Comparison of ENCODE assay signal across 16 cellular contexts in the genomic region with DNA sequence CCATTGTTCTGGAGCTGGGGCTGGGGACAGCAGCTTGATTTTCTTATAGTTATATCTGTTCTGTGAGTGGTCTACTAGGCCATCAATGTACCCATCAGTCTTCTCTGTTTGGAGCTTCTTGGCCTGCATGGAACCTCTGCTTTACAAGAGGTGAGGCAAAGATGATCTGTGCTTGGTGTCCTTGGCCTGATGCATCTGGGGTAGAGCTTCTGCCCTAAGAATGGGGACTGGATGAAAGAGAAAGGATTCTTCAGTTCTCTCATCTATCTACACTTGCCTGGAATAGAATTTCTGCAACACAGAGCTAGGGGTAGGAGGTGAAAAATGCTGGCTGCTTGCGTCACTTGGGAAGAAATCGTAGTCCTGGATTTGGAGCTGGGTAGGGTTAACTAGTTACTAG. TPM values are rescaled to one million over a fixed set of nuclear protein-coding genes. Genes with fewer than 3 reads are reported as not detected.
DNase-seq lines count a peak whose midpoint lies in the region; ATAC-seq and TF ChIP-seq lines count a peak whose summit lies in the region.
"Had no signal": no experiment of that assay in that cellular context is flagged by ENCODE, and none has a peak within 500 bp of the region (broad histone marks: within the 10 kb centered on the region; RNA-seq: fewer than 3 reads in every experiment).

No MANE protein-coding gene starts in this region.

- H3K9ac ChIP-seq in HUES48 (ENCODE audit: low read depth, low read length), result no peak overlapping the region

- H3K27ac Mint-ChIP-seq in activated T-cell treated with anti-CD3 and anti-CD28 coated beads, Interleukin-2, amount 50 U/mL, for 24 hours, result peak overlapping the region; percentile 38
- H3K27ac Mint-ChIP-seq in activated T-cell treated with anti-CD3 and anti-CD28 coated beads, Interleukin-2, amount 50 U/mL, for 72 hours, result no peak overlapping the region
- peak overlapping the region in 3 of 5 experiments; percentile 30 to 69 (median 37) for H3K27ac Mint-ChIP-seq in brain
- H3K27ac Mint-ChIP-seq in stimulated activated effector memory CD8-positive, alpha-beta T cell treated with anti-CD3 and anti-CD28 coated beads, Interleukin-12 subunit alpha, Interleukin-12 subunit beta, amount 100 ng/mL, for 72 hours, result peak overlapping the region; percentile 58
- no peak overlapping the region for H3K27ac Mint-ChIP-seq in activated CD4-positive, alpha-beta T cell treated with anti-CD3 and anti-CD28 coated beads for 36 hours
- H3K27ac Mint-ChIP-seq: CD8-positive, alpha-beta T cell had no signal

- H3K4me1 Mint-ChIP-seq in activated T-cell treated with anti-CD3 and anti-CD28 coated beads, Interleukin-2, amount 50 U/mL, for 24 hours (ENCODE audit: low read depth), result peaks cover 35% of the 10 kb centered on the region
- peaks cover 27% of the 10 kb centered on the region for H3K4me1 Mint-ChIP-seq in activated T-cell treated with anti-CD3 and anti-CD28 coated beads, Interleukin-2, amount 50 U/mL, for 72 hours (ENCODE audit: low read depth)
- H3K4me1 Mint-ChIP-seq in brain, result peaks cover 58% of the 10 kb centered on the region
- peaks cover 23% of the 10 kb centered on the region for H3K4me1 Mint-ChIP-seq in stimulated activated effector memory CD8-positive, alpha-beta T cell treated with anti-CD3 and anti-CD28 coated beads, Interleukin-12 subunit alpha, Interleukin-12 subunit beta, amount 100 ng/mL, for 72 hours
- peaks cover 29% of the 10 kb centered on the region for H3K4me1 Mint-ChIP-seq in activated CD4-positive, alpha-beta T cell treated with anti-CD3 and anti-CD28 coated beads for 36 hours

- H3K4me3 Mint-ChIP-seq in activated T-cell treated with anti-CD3 and anti-CD28 coated beads, Interleukin-2, amount 50 U/mL, for 24 hours, result no peak overlapping the region
- no peak overlapping the region for H3K4me3 Mint-ChIP-seq in activated T-cell treated with anti-CD3 and anti-CD28 coated beads, Interleukin-2, amount 50 U/mL, for 72 hours
- no peak overlapping the region for H3K4me3 Mint-ChIP-seq in brain
- H3K4me3 Mint-ChIP-seq in stimulated activated effector memory CD8-positive, alpha-beta T cell treated with anti-CD3 and anti-CD28 coated beads, Interleukin-12 subunit alpha, Interleukin-12 subunit beta, amount 100 ng/mL, for 72 hours, result no peak overlapping the region
- H3K4me3 Mint-ChIP-seq in activated CD4-positive, alpha-beta T cell treated with anti-CD3 and anti-CD28 coated beads for 36 hours, result no peak overlapping the region
- H3K4me3 Mint-ChIP-seq: CD8-positive, alpha-beta T cell had no signal

- peak overlapping the region; percentile 8 for H3K27ac ChIP-seq in HUES48 (ENCODE audit: low read depth, low read length)
- H3K27ac ChIP-seq: 22Rv1, PC-9, SJSA1 had no signal

- H3K36me3 ChIP-seq in HUES48 (ENCODE audit: control insufficient read depth, insufficient read depth, low read length), result peaks cover 18% of the 10 kb centered on the region

- intact Hi-C loops in activated CD4-positive, alpha-beta T cell treated with anti-CD3 and anti-CD28 coated beads for 36 hours (cut with DNase I, micrococcal nuclease), result no loop called here

- H3K4me3 ChIP-seq in HUES48 (ENCODE audit: low read depth, low read length), result no peak overlapping the region
- H3K4me3 ChIP-seq: PC-9, SJSA1 had no signal

- DNase-seq in activated T-cell treated with anti-CD3 and anti-CD28 coated beads, Interleukin-2, amount 50 U/mL, for 24 hours, result no peak
- no peak for DNase-seq in activated T-cell treated with anti-CD3 and anti-CD28 coated beads, Interleukin-2, amount 50 U/mL, for 72 hours
- DNase-seq in stimulated activated effector memory CD8-positive, alpha-beta T cell treated with anti-CD3 and anti-CD28 coated beads, Interleukin-12 subunit alpha, Interleukin-12 subunit beta, amount 100 ng/mL, for 72 hours (ENCODE audit: low spot score in 2 of 2), result no peak
- DNase-seq in NCI-H524 treated with DMSO at 0.1 percent for 48 hours (lab: John Stamatoyannopoulos, UW), result no peak
- DNase-seq in activated CD4-positive, alpha-beta T cell treated with anti-CD3 and anti-CD28 coated beads for 36 hours, result no peak
- DNase-seq: CD8-positive, alpha-beta T cell; DMS79 treated with DMSO at 0.1 percent for 48 hours; NCI-H187 treated with DMSO at 0.1 percent for 48 hours; NCI-H446 treated with DMSO at 0.1 percent for 48 hours; NCI-H748 treated with DMSO at 0.1 percent for 48 hours; PC-9 had no signal

- H3K4me1 ChIP-seq in HUES48 (ENCODE audit: control insufficient read depth, insufficient read depth, low read length), result peaks cover 52% of the 10 kb centered on the region

- TF ChIP-seq CTCF in brain (conservative IDR thresholded peaks at IDR 0.05), result no peak

- CTCF ChIA-PET in activated CD4-positive, alpha-beta T cell treated with anti-CD3 and anti-CD28 coated beads for 36 hours (lab: Charles Lee), result interaction anchor here (0.6 to 4.1 kb wide), 6 partner anchors 8 to 217 kb away, joined by 3 to 22 read pairs (median 6); no protein-coding TSS in a partner anchor

- H3K36me3 Mint-ChIP-seq in activated T-cell treated with anti-CD3 and anti-CD28 coated beads, Interleukin-2, amount 50 U/mL, for 24 hours (ENCODE audit: low read depth), result peaks cover 68% of the 10 kb centered on the region
- peaks cover 1 to 12% of the 10 kb centered on the region in 2 donors for H3K36me3 Mint-ChIP-seq in activated T-cell treated with anti-CD3 and anti-CD28 coated beads, Interleukin-2, amount 50 U/mL, for 72 hours (ENCODE audit: insufficient read depth in 2 of 2)
- H3K36me3 Mint-ChIP-seq in brain, result peaks cover 65% of the 10 kb centered on the region
- H3K36me3 Mint-ChIP-seq in stimulated activated effector memory CD8-positive, alpha-beta T cell treated with anti-CD3 and anti-CD28 coated beads, Interleukin-12 subunit alpha, Interleukin-12 subunit beta, amount 100 ng/mL, for 72 hours, result peaks cover 34% of the 10 kb centered on the region
- peaks cover 14% of the 10 kb centered on the region for H3K36me3 Mint-ChIP-seq in activated CD4-positive, alpha-beta T cell treated with anti-CD3 and anti-CD28 coated beads for 36 hours (ENCODE audit: low read depth)

- H3K9me3 ChIP-seq in HUES48 (ENCODE audit: control insufficient read depth, insufficient read depth, low read length), result no peaks in the 10 kb centered on the region
- H3K9me3 ChIP-seq: SJSA1 had no signal

- no peak for ATAC-seq in activated T-cell treated with anti-CD3 and anti-CD28 coated beads, Interleukin-2, amount 50 U/mL, for 72 hours (replicated peaks in 1 of 2)
- ATAC-seq in stimulated activated effector memory CD8-positive, alpha-beta T cell treated with anti-CD3 and anti-CD28 coated beads, Interleukin-12 subunit alpha, Interleukin-12 subunit beta, amount 100 ng/mL, for 72 hours, result no peak
- ATAC-seq in HG03378 (IDR thresholded peaks at IDR 0.05; ENCODE audit: unreplicated experiment), result no peak
- no peak for ATAC-seq in activated CD4-positive, alpha-beta T cell treated with anti-CD3 and anti-CD28 coated beads for 36 hours
- ATAC-seq: CD8-positive, alpha-beta T cell had no signal

- no peaks in the 10 kb centered on the region for H3K27me3 ChIP-seq in HUES48 (ENCODE audit: control insufficient read depth, insufficient read depth, low read length)
- H3K27me3 ChIP-seq: SJSA1 had no signal

- H3K9me3 Mint-ChIP-seq in activated T-cell treated with anti-CD3 and anti-CD28 coated beads, Interleukin-2, amount 50 U/mL, for 24 hours, result no peaks in the 10 kb centered on the region
- H3K9me3 Mint-ChIP-seq in activated T-cell treated with anti-CD3 and anti-CD28 coated beads, Interleukin-2, amount 50 U/mL, for 72 hours, result no peaks in the 10 kb centered on the region
- no peaks in the 10 kb centered on the region for H3K9me3 Mint-ChIP-seq in brain
- H3K9me3 Mint-ChIP-seq in stimulated activated effector memory CD8-positive, alpha-beta T cell treated with anti-CD3 and anti-CD28 coated beads, Interleukin-12 subunit alpha, Interleukin-12 subunit beta, amount 100 ng/mL, for 72 hours, result no peaks in the 10 kb centered on the region
- H3K9me3 Mint-ChIP-seq in activated CD4-positive, alpha-beta T cell treated with anti-CD3 and anti-CD28 coated beads for 36 hours (ENCODE audit: low read depth), result no peaks in the 10 kb centered on the region
- H3K9me3 Mint-ChIP-seq: CD8-positive, alpha-beta T cell had no signal

- POLR2A ChIA-PET in activated CD4-positive, alpha-beta T cell treated with anti-CD3 and anti-CD28 coated beads for 36 hours (lab: Charles Lee), result no interaction called here

- H3K27me3 Mint-ChIP-seq in activated T-cell treated with anti-CD3 and anti-CD28 coated beads, Interleukin-2, amount 50 U/mL, for 24 hours, result no peaks in the 10 kb centered on the region
- no peaks in the 10 kb centered on the region for H3K27me3 Mint-ChIP-seq in activated T-cell treated with anti-CD3 and anti-CD28 coated beads, Interleukin-2, amount 50 U/mL, for 72 hours (ENCODE audit: low read depth)
- H3K27me3 Mint-ChIP-seq in brain, result no peaks in the 10 kb centered on the region
- H3K27me3 Mint-ChIP-seq in activated CD4-positive, alpha-beta T cell treated with anti-CD3 and anti-CD28 coated beads for 36 hours, result no peaks in the 10 kb centered on the region

RNA-seq across cellular contexts. Expression of gene ACSL3, which starts 46.2 kb away (rescaled TPM):
- total RNA-seq in activated T-cell treated with anti-CD3 and anti-CD28 coated beads, Interleukin-2, amount 50 U/mL, for 72 hours, result 10 to 100 TPM; 63.3 to 69.3 TPM
- 14.1 TPM for polyA plus RNA-seq in brain (ENCODE audit: insufficient read depth, low read depth, low replicate concordance)
- 10 to 100 TPM; 46.2 to 48.8 TPM for total RNA-seq in activated CD4-positive, alpha-beta T cell treated with anti-CD3 and anti-CD28 coated beads for 36 hours

Comparison
In these comparisons a context has a peak if more than half of its experiments do, and no peak if none do; other contexts are left out.
1. H3K27ac Mint-ChIP-seq: peak in activated T-cell treated with anti-CD3 and anti-CD28 coated beads, Interleukin-2, amount 50 U/mL, for 24 hours (single experiment), brain (3 of 5) and stimulated activated effector memory CD8-positive, alpha-beta T cell treated with anti-CD3 and anti-CD28 coated beads, Interleukin-12 subunit alpha, Interleukin-12 subunit beta, amount 100 ng/mL, for 72 hours (single experiment); none in activated T-cell treated with anti-CD3 and anti-CD28 coated beads, Interleukin-2, amount 50 U/mL, for 72 hours (single experiment) and activated CD4-positive, alpha-beta T cell treated with anti-CD3 and anti-CD28 coated beads for 36 hours (single experiment).